8 cellular contexts compared by ENCODE assay signal in the genomic region with DNA sequence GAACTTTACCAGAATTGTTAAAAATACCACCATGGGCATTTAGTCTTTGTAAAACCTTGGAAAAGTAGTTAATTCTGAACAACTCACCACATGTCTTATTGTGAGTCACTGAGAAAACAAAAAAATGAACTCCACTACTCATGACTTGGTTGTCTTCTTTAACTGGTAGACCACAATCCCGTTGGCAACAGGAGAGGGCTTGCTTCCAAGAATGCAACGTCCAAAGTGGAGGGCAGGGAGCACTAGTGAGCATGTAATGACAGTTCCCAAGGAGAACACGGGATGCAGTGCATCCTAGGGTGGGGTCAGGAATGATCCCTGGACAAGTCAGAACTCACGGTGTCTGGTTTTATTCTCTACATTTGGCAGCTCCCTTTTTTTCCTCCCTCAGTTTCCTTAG. TPM values are rescaled to one million over a fixed set of nuclear protein-coding genes. Genes with fewer than 3 reads are reported as not detected.
DNase-seq lines count a peak whose midpoint lies in the region; ATAC-seq and TF ChIP-seq lines count a peak whose summit lies in the region.

No MANE protein-coding gene starts in this region.

- TF ChIP-seq CTCF in endothelial cell (IDR thresholded peaks at IDR 0.05; ENCODE audit: unreplicated experiment) (peak; percentile 25), nephron progenitor cell (IDR thresholded peaks at IDR 0.05) (no peak)

- H3K27me3 Mint-ChIP-seq in endothelial cell (ENCODE audit: unreplicated experiment) (peaks cover 2% of the 10 kb centered on the region), nephron progenitor cell (ENCODE audit: low read depth, poor library complexity) (no peaks in the 10 kb centered on the region)

- no peaks in the 10 kb centered on the region for H3K4me1 Mint-ChIP-seq in endothelial cell (ENCODE audit: unreplicated experiment)
- no peaks in the 10 kb centered on the region for H3K4me1 Mint-ChIP-seq in nephron progenitor cell

- H3K4me3 Mint-ChIP-seq in endothelial cell (ENCODE audit: unreplicated experiment) = no peak overlapping the region
- H3K4me3 Mint-ChIP-seq in nephron progenitor cell = no peak overlapping the region

- no peaks in the 10 kb centered on the region for H3K36me3 Mint-ChIP-seq in endothelial cell (ENCODE audit: low read depth, unreplicated experiment)
- no peaks in the 10 kb centered on the region for H3K36me3 Mint-ChIP-seq in nephron progenitor cell (ENCODE audit: low read depth)

- H3K9me3 Mint-ChIP-seq in endothelial cell (ENCODE audit: unreplicated experiment) (no peaks in the 10 kb centered on the region), nephron progenitor cell (peaks cover 2% of the 10 kb centered on the region)

- no peak for ATAC-seq in GM18517 (IDR thresholded peaks at IDR 0.05; ENCODE audit: unreplicated experiment)

- H3K27ac Mint-ChIP-seq in endothelial cell (ENCODE audit: unreplicated experiment) (no peak overlapping the region), nephron progenitor cell (no peak overlapping the region)

- DNase-seq in EL (peak; percentile 93), NCI-H69 (lab: John Stamatoyannopoulos, UW) (peak; percentile 42), endothelial cell (ENCODE audit: low spot score) (peak; percentile 24), nephron progenitor cell (peak; percentile 10), NCI-H345 (lab: John Stamatoyannopoulos, UW) (no peak), cortex of kidney (lab: John Stamatoyannopoulos, UW) (no peak), HUDEP-2 (lab: John Stamatoyannopoulos, UW; ENCODE audit: unreplicated experiment in 76 of 76) (no peak)

RNA-seq across cellular contexts. Expression of a gene that starts 15.2 kb away (rescaled TPM):
- total RNA-seq in endothelial cell (ENCODE audit: unreplicated experiment) = 22.2 TPM

Comparison
In these comparisons a context has a peak if more than half of its experiments do, and no peak if none do; other contexts are left out.
1. DNase-seq: peak in EL (single experiment), NCI-H69 (single experiment), endothelial cell (single experiment) and nephron progenitor cell (single experiment); none in NCI-H345 (single experiment), cortex of kidney (single experiment) and HUDEP-2 (0 of 76).